Comparison of ENCODE assay signal across 1 cellular context in genomic region chr5:149492781-149493180, GRCh38.
A peak's percentile ranks its signal among the peaks of the same experiment; 100 is the strongest.
TF ChIP-seq lines count a peak whose summit lies in the region.

No MANE protein-coding gene starts in this region.

TF ChIP-seq in HepG2, 621 proteins besides CTCF, POLR2A, EP300 and RAD21:
- no peak for TF ChIP-seq ZNF775 (CRISPR knock-in tag; IDR thresholded peaks at IDR 0.05; ENCODE audit: borderline replicate concordance)
- peak; percentile 35 for TF ChIP-seq RBM22 (optimal IDR thresholded peaks at IDR 0.05; ENCODE audit: low read length)
